18 cellular contexts compared by ENCODE assay signal in the genomic region with DNA sequence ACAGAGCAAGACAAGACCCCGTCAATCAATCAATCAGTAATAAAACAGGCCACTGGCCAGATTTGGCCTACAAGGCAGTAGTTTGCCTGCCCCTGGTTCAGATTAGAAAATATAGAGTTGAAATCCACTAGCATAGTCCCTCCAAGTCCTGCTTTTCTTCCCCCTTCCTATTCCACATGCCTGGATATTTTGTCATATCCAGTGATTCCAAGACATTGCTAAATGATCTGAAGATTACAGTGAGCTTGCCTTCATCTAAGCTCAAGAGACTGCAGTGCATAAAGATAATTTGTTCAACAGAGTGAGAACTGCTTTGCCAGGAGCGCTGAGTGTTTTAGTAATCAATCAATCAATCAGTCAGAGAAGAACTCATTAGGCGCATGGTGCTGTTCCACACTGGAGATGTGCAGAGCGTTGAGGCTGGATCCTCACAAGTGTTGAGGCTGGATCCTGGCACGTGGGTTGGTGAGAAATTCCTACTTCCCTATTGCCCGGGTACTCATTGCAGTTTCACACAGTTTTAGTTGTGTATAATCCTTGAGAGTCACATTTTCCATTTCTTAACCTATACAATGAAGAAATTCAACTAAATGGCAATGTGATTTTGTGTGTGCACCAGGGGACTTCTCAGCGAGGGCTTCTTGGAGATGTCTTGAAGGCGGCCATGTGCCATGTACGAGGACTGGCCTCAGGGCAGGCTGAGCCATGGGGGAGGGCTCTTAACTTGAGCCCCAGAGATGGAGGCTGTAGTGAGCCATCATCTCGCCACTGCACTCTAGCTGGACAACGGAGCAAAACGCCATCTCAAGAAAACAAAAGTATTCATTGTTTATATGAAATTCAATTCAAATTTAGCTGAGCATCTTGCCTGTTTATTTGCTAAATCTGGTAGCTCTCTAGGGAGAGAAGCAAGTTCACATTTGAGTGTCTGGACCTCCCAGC.
DNase-seq lines count a peak whose midpoint lies in the region; ATAC-seq and TF ChIP-seq lines count a peak whose summit lies in the region.
"Had no signal": no experiment of that assay in that cellular context is flagged by ENCODE, and none has a peak within 500 bp of the region (broad histone marks: within the 10 kb centered on the region; RNA-seq: fewer than 3 reads in every experiment).

No MANE protein-coding gene starts in this region.

- peak; percentile 45 for TF ChIP-seq RAD21 in neural cell (conservative IDR thresholded peaks at IDR 0.05)

- DNase-seq in D341Med (ENCODE audit: low spot score) = peak; percentile 11
- no peak for DNase-seq in ascending aorta (ENCODE audit: low spot score in 2 of 2)
- no peak for DNase-seq in colonic mucosa
- DNase-seq: activated T-cell treated with anti-CD3 and anti-CD28 coated beads, Interleukin-2, amount 50 U/mL, for 1 hour; DND-41; GOT3; immature natural killer cell; NCI-H2029 treated with DMSO at 0.1 percent for 48 hours; NCI-H526 treated with DMSO at 0.1 percent for 48 hours; RPMI8226; stimulated activated CD4-positive, alpha-beta T cell treated with anti-CD3 and anti-CD28 coated beads, Interleukin-2, amount 100 ng/mL, for 24 hours; T-helper 2 cell had no signal

- H3K9ac ChIP-seq in neural cell (ENCODE audit: low read length) = no peak overlapping the region
- H3K9ac ChIP-seq in colonic mucosa (ENCODE audit: low read depth in 2 of 2, low read length in 2 of 2) = no peak overlapping the region

- no peaks in the 10 kb centered on the region for H3K79me2 ChIP-seq in neural cell (replicated peaks; ENCODE audit: insufficient read depth, low read length)

- intact Hi-C loops in ascending aorta (cut with DNase I) (no loop called here), colonic mucosa (cut with DNase I) (no loop called here)

- CTCF ChIA-PET in HEK293 (lab: Yijun Ruan, JAX) = interaction anchor here (0.6 to 1.5 kb wide), 3 partner anchors 19 to 553 kb away, joined by 3 to 4 read pairs (median 3); no protein-coding TSS in a partner anchor

- H3K9me3 ChIP-seq in HEK293 (ENCODE audit: control insufficient read depth, insufficient read depth, low read depth, low read length) (no peaks in the 10 kb centered on the region), ascending aorta (no peaks in the 10 kb centered on the region), neural cell (ENCODE audit: low read length) (no peaks in the 10 kb centered on the region), colonic mucosa (no peaks in the 10 kb centered on the region)
- H3K9me3 ChIP-seq: right lobe of liver, thyroid gland had no signal

- no peaks in the 10 kb centered on the region for H4K20me1 ChIP-seq in neural cell (ENCODE audit: insufficient read depth)

- no peaks in the 10 kb centered on the region for H3K4me1 ChIP-seq in HEK293 (ENCODE audit: control insufficient read depth, insufficient read depth, low read length)
- H3K4me1 ChIP-seq in ascending aorta = peaks cover 5 to 38% of the 10 kb centered on the region in 2 donors
- H3K4me1 ChIP-seq in colonic mucosa = no peaks in the 10 kb centered on the region

- POLR2A ChIA-PET in HEK293 (lab: Yijun Ruan, JAX) = interaction anchor here (1.4 kb wide), 1 partner anchor 41 kb away, joined by 4 read pairs; no protein-coding TSS in a partner anchor

- H3K4me3 ChIP-seq in HEK293 (ENCODE audit: low read depth, low read length) = no peak overlapping the region
- H3K4me3 ChIP-seq in ascending aorta = no peak overlapping the region
- no peak overlapping the region for H3K4me3 ChIP-seq in neural cell (ENCODE audit: low read length)
- no peak overlapping the region for H3K4me3 ChIP-seq in colonic mucosa
- H3K4me3 ChIP-seq: right lobe of liver, thyroid gland had no signal

- H3K9me2 ChIP-seq in neural cell (ENCODE audit: insufficient read depth, low read length) = no peaks in the 10 kb centered on the region

- peak overlapping the region; percentile 55 for H3K4me2 ChIP-seq in neural cell (ENCODE audit: low read length)

- TF ChIP-seq CTCF in HEK293 (tag by site-specific recombination; IDR thresholded peaks at IDR 0.05) (no peak), ascending aorta (IDR thresholded peaks at IDR 0.05) (no peak), neural cell (IDR thresholded peaks at IDR 0.05; ENCODE audit: poor library complexity, severe bottlenecking) (no peak), colonic mucosa (IDR thresholded peaks at IDR 0.05) (no peak)

- H3K36me3 ChIP-seq in HEK293 (ENCODE audit: control insufficient read depth in 2 of 2, insufficient read depth in 1 of 2, low read length in 2 of 2) = no peaks in the 10 kb centered on the region
- no peaks in the 10 kb centered on the region for H3K36me3 ChIP-seq in ascending aorta
- H3K36me3 ChIP-seq in neural cell (ENCODE audit: insufficient read depth, low read length) = no peaks in the 10 kb centered on the region
- H3K36me3 ChIP-seq in colonic mucosa = no peaks in the 10 kb centered on the region
- H3K36me3 ChIP-seq: right lobe of liver, thyroid gland had no signal

- ATAC-seq in GM21447 (IDR thresholded peaks at IDR 0.05; ENCODE audit: unreplicated experiment) = no peak
- no peak for ATAC-seq in HG02938 (IDR thresholded peaks at IDR 0.05; ENCODE audit: unreplicated experiment)
- ATAC-seq: right lobe of liver had no signal

- H3K27ac ChIP-seq in HEK293 (ENCODE audit: extremely low read depth, low read depth, low read length) (no peak overlapping the region), ascending aorta (peak overlapping the region; percentile 62 to 85), neural cell (ENCODE audit: low read length) (peak overlapping the region; percentile 42), colonic mucosa (no peak overlapping the region)
- H3K27ac ChIP-seq: right lobe of liver had no signal

- H2AFZ ChIP-seq in neural cell (ENCODE audit: low read depth, low read length) = no peak overlapping the region

- TF ChIP-seq EP300 in neural cell (conservative IDR thresholded peaks at IDR 0.05; ENCODE audit: poor library complexity, severe bottlenecking) = peak; percentile 94

- no peaks in the 10 kb centered on the region for H3F3A ChIP-seq in neural cell (ENCODE audit: insufficient read depth, low read length, poor library complexity, severe bottlenecking)

- H3K27me3 ChIP-seq in ascending aorta (no peaks in the 10 kb centered on the region), neural cell (ENCODE audit: insufficient read depth, low read depth, low read length) (no peaks in the 10 kb centered on the region), colonic mucosa (no peaks in the 10 kb centered on the region)
- H3K27me3 ChIP-seq: right lobe of liver, thyroid gland had no signal

TF ChIP-seq in HEK293, 187 proteins besides CTCF, POLR2A, EP300 and RAD21 (continues in another document):
- TF ChIP-seq ZNF664 (tag by site-specific recombination; IDR thresholded peaks at IDR 0.05) (peak; percentile 32; the same call in 1 of the 2 replicates), TSHZ1 (tag by site-specific recombination; IDR thresholded peaks at IDR 0.05; ENCODE audit: borderline replicate concordance) (0 out of 2 replicates have a peak, but pooled peaks have one; percentile 13)

TF ChIP-seq in neural cell, 6 proteins besides CTCF, POLR2A, EP300 and RAD21:
- TF ChIP-seq EZH2 (IDR thresholded peaks at IDR 0.05; ENCODE audit: borderline replicate concordance, insufficient read depth, low read length, poor library complexity, severe bottlenecking) (no peak), POLR2AphosphoS5 (IDR thresholded peaks at IDR 0.05) (peak; percentile 98), MXI1 (conservative IDR thresholded peaks at IDR 0.05; ENCODE audit: poor library complexity, severe bottlenecking) (peak; percentile 38), TAF1 (IDR thresholded peaks at IDR 0.05; ENCODE audit: low read depth) (no peak), SMC3 (conservative IDR thresholded peaks at IDR 0.05; ENCODE audit: poor library complexity) (peak; percentile 50)
- TF ChIP-seq, protein P1, sequence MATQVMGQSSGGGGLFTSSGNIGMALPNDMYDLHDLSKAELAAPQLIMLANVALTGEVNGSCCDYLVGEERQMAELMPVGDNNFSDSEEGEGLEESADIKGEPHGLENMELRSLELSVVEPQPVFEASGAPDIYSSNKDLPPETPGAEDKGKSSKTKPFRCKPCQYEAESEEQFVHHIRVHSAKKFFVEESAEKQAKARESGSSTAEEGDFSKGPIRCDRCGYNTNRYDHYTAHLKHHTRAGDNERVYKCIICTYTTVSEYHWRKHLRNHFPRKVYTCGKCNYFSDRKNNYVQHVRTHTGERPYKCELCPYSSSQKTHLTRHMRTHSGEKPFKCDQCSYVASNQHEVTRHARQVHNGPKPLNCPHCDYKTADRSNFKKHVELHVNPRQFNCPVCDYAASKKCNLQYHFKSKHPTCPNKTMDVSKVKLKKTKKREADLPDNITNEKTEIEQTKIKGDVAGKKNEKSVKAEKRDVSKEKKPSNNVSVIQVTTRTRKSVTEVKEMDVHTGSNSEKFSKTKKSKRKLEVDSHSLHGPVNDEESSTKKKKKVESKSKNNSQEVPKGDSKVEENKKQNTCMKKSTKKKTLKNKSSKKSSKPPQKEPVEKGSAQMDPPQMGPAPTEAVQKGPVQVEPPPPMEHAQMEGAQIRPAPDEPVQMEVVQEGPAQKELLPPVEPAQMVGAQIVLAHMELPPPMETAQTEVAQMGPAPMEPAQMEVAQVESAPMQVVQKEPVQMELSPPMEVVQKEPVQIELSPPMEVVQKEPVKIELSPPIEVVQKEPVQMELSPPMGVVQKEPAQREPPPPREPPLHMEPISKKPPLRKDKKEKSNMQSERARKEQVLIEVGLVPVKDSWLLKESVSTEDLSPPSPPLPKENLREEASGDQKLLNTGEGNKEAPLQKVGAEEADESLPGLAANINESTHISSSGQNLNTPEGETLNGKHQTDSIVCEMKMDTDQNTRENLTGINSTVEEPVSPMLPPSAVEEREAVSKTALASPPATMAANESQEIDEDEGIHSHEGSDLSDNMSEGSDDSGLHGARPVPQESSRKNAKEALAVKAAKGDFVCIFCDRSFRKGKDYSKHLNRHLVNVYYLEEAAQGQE (IDR thresholded peaks at IDR 0.05; ENCODE audit: borderline replicate concordance) = peak; percentile 96
TF ChIP-seq in neural cell: peak in this region for 4.

Comparison
In these comparisons a context has a peak if more than half of its experiments do, and no peak if none do; other contexts are left out.
1. H3K27ac ChIP-seq: peak in ascending aorta (2 of 2) and neural cell (single experiment); none in HEK293 (single experiment) and colonic mucosa (single experiment).